8 cellular contexts compared by ENCODE assay signal in the genomic region with DNA sequence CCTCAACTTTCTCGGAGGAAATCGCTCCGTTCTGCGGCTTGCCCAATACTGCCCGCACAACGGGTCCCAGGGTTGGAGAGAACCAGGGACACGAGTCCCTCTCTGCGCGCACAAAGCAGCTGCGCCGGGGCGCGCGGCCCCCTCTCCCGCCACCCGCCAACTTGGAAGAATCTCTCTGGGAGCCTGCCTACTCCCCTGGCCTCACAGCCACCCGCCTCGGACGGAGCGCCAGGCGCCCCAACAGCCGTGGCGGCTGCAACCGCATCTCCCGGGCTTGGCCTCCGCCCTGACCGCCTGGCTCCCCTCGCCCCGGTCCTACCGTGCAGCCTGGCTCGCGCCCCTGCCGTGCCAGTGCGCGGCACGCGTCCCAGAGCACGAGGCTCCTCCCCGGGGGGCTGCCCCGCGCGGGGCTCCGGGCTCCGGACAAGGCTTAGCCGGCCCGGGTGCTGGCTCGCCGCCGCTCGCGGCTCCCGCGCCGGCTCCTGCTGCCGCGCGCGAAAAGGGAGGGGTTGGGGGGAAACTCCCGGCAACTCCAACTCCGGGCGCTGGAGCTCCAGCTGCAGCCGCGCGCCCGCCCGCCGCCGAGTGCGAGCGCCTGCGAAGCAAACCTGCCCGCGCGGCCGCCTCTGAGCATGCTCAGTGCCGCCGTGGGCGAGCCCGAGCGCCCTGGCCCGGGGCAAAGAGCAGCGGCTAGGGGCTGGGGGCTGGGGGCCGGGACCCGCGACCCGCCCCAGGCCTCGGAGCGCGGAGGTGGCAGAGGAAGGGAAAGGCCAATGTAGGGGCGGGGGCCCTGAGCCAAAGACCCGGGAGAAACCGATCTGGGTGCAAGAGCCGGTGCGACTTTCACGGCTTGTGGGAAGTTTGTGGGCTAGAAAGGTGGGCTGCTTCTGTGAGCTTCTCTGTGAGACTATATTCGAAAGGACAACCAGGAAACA. TPM values are rescaled to one million over a fixed set of nuclear protein-coding genes. Genes with fewer than 3 reads are reported as not detected.
DNase-seq lines count a peak whose midpoint lies in the region; ATAC-seq, FAIRE-seq and TF ChIP-seq lines count a peak whose summit lies in the region.

A gene (minus strand): TSS at position 589 of the 935 bp plus-strand sequence. CDS start 75,329 bp downstream, outside the sequence.

- H3K27ac ChIP-seq in Panc1 (ENCODE audit: low read length) (no peak within 1 kb of the TSS), cingulate gyrus (ENCODE audit: low read depth, low read length) (peak within 1 kb of the TSS; percentile 84), kidney (ENCODE audit: low read depth in 2 of 2, low read length in 2 of 2) (peak within 1 kb of the TSS in 1 of 2 donors; percentile 23), small intestine (ENCODE audit: low read depth in 1 of 2, low read length in 1 of 2) (peak within 1 kb of the TSS; percentile 64 to 68)

- ATAC-seq in HG03103 (IDR thresholded peaks at IDR 0.05; ENCODE audit: low read depth, unreplicated experiment) = peak; percentile 64
- peak; percentile 80 for ATAC-seq in Panc1
- ATAC-seq in HG03439 (IDR thresholded peaks at IDR 0.05; ENCODE audit: unreplicated experiment) = no peak

- H3K36me3 ChIP-seq in Panc1 (ENCODE audit: control insufficient read depth, insufficient read depth, low read length) (no peaks in the 10 kb centered on the region), kidney (ENCODE audit: control insufficient read depth in 1 of 2, insufficient read depth in 2 of 2, low read length in 2 of 2) (no peaks in the 10 kb centered on the region), small intestine (ENCODE audit: control insufficient read depth in 2 of 2, insufficient read depth in 2 of 2, low read length in 2 of 2) (no peaks in the 10 kb centered on the region)

- DNase-seq in SKM-1 treated with dmso at 0.1 percent for 144 hours (lab: John Stamatoyannopoulos, UW; ENCODE audit: unreplicated experiment) (peak; percentile 95), SKM-1 (lab: John Stamatoyannopoulos, UW; ENCODE audit: unreplicated experiment) (no peak), Panc1 (ENCODE audit: low read depth, low spot score) (no peak), kidney (peak; percentile 81), small intestine (peak; percentile 78)

- 0 to 1% (median 1%) methylated on average over 67 to 96 of the region's 96 CpGs for WGBS in small intestine, 3 donors

- peak within 1 kb of the TSS in 1 of 2 donors; percentile 4 for H3K9ac ChIP-seq in kidney (ENCODE audit: low read length in 2 of 2)

- in situ Hi-C loops in Panc1 (cut with HindIII; ENCODE audit: low pct_unique_long_range_greater_than_20kb, low sequenced_read_pairs) = no loop called here

- H3K9me3 ChIP-seq in Panc1 (ENCODE audit: control insufficient read depth, insufficient read depth, low read depth, low read length) (no peaks in the 10 kb centered on the region), kidney (ENCODE audit: control insufficient read depth in 1 of 2, low read length in 2 of 2) (no peaks in the 10 kb centered on the region), small intestine (ENCODE audit: control insufficient read depth, low read depth) (no peaks in the 10 kb centered on the region)

- CTCF ChIA-PET in Panc1 (lab: Charles Lee) = no interaction called here

- H3K4me1 ChIP-seq in Panc1 (ENCODE audit: control insufficient read depth, insufficient read depth, low read length) = no peaks in the 10 kb centered on the region
- H3K4me1 ChIP-seq in kidney (ENCODE audit: control insufficient read depth in 1 of 2, insufficient read depth in 1 of 2, low read depth in 1 of 2, low read length in 2 of 2) = peaks cover 0 to 7% of the 10 kb centered on the region in 2 donors
- H3K4me1 ChIP-seq in small intestine (ENCODE audit: control insufficient read depth in 2 of 2, insufficient read depth in 1 of 2, low read depth in 1 of 2, low read length in 1 of 2) = no peaks in the 10 kb centered on the region

- H3K4me3 ChIP-seq in Panc1 (ENCODE audit: low read depth in 2 of 2, low read length in 2 of 2) = peak within 1 kb of the TSS; percentile 29
- peak within 1 kb of the TSS; percentile 41 to 57 for H3K4me3 ChIP-seq in kidney (ENCODE audit: low read length in 2 of 2)
- H3K4me3 ChIP-seq in small intestine (ENCODE audit: low read depth in 1 of 2, low read length in 2 of 2) = peak within 1 kb of the TSS; percentile 72 to 81

- TF ChIP-seq CTCF in Panc1 (IDR thresholded peaks at IDR 0.05) (no peak), kidney (IDR thresholded peaks at IDR 0.05; ENCODE audit: borderline replicate concordance, extremely low read depth, insufficient read depth) (no peak)

- intact Hi-C loops in Panc1 (cut with micrococcal nuclease; ENCODE audit: unreplicated experiment) = loop anchor here (10.0 kb wide), 1 partner anchor 245 kb away; no protein-coding TSS in a partner anchor
- intact Hi-C loops in kidney (cut with DNase I) = loop anchor here (10.0 kb wide), 1 partner anchor 245 kb away; no protein-coding TSS in a partner anchor

- no peak for FAIRE-seq in kidney (lab: Jason Lieb, UNC)
- FAIRE-seq in small intestine (lab: Jason Lieb, UNC) = no peak

- POLR2A ChIA-PET in Panc1 (lab: Charles Lee) = no interaction called here

- BruUV-seq in Panc1 (replicated peaks; lab: Mats Ljungman, UMichigan) = no TSS peak

- H3K27me3 ChIP-seq in Panc1 (ENCODE audit: control insufficient read depth, insufficient read depth, low read length) (peaks cover 17% of the 10 kb centered on the region), small intestine (ENCODE audit: control insufficient read depth in 2 of 2, insufficient read depth in 2 of 2, low read length in 2 of 2) (no peaks in the 10 kb centered on the region)

RNA-seq across cellular contexts. Expression of the gene that starts here (rescaled TPM):
- not detected for total RNA-seq in Panc1 (2021; ENCODE audit: unreplicated experiment)
- not detected for polyA plus RNA-seq in Panc1 (2012; ENCODE audit: insufficient read length)
- 3.9 TPM for total RNA-seq in kidney
- 2.8 TPM for polyA plus RNA-seq in kidney (ENCODE audit: insufficient read depth, low read depth, low replicate concordance)
- polyA plus RNA-seq in small intestine = 10 to 100 TPM; 12.7 to 53.7 (median 23.2) TPM

Comparison
In these comparisons a context has a peak if more than half of its experiments do, and no peak if none do; other contexts are left out.
1. DNase-seq: peak in SKM-1 treated with dmso at 0.1 percent for 144 hours (single experiment), kidney (single experiment) and small intestine (single experiment); none in SKM-1 (single experiment) and Panc1 (single experiment).
2. Peak in ATAC-seq and H3K4me3 ChIP-seq in Panc1; RNA of the gene not detected or under 1 TPM.
3. Peak in every context shown above with its lines, with median percentiles within 50 percentile points of each other: H3K4me3 ChIP-seq.